ENCODE assay signal across 27 cellular contexts in genomic region chr1:95982706-95983105, GRCh38.
"Had no signal": no experiment of that assay in that cellular context is flagged by ENCODE, and none has a peak within 500 bp of the region (broad histone marks: within the 10 kb centered on the region; RNA-seq: fewer than 3 reads in every experiment).

No MANE protein-coding gene starts in this region.

- H3K27me3 ChIP-seq: left lung, neural progenitor cell, right atrium auricular region, testis, tibial artery had no signal

- H3K9me3 Mint-ChIP-seq: mesothelial cell of epicardium, neural progenitor cell, type B pancreatic cell had no signal

- FAIRE-seq: endometrium, frontal cortex, keratinocyte had no signal

- H3K4me1 Mint-ChIP-seq: naive B cell; neural progenitor cell; stimulated activated effector memory CD8-positive, alpha-beta T cell treated with anti-CD3 and anti-CD28 coated beads, Interleukin-12 subunit alpha, Interleukin-12 subunit beta, amount 100 ng/mL, for 72 hours had no signal

- H3K36me3 ChIP-seq: left lung, neural progenitor cell, right atrium auricular region, tibial artery had no signal

- H3K36me3 Mint-ChIP-seq: mesothelial cell of epicardium; naive B cell; neural progenitor cell; stimulated activated effector memory CD8-positive, alpha-beta T cell treated with anti-CD3 and anti-CD28 coated beads, Interleukin-12 subunit alpha, Interleukin-12 subunit beta, amount 100 ng/mL, for 72 hours; type B pancreatic cell had no signal

- H3K27me3 Mint-ChIP-seq: effector memory CD8-positive, alpha-beta T cell; naive B cell; natural killer cell treated with Interleukin-12 subunit alpha and Interleukin-12 subunit beta and Interleukin-15 and Interleukin-18, amount 100 ng/mL, for 72 hours; progenitor cell of endocrine pancreas; type B pancreatic cell had no signal

- ATAC-seq: effector memory CD8-positive, alpha-beta T cell; left cardiac atrium; left lung; mucosa of descending colon; natural killer cell treated with Interleukin-12 subunit alpha and Interleukin-12 subunit beta and Interleukin-15 and Interleukin-18, amount 100 ng/mL, for 72 hours; sciatic nerve; stimulated activated effector memory CD8-positive, alpha-beta T cell treated with anti-CD3 and anti-CD28 coated beads, Interleukin-12 subunit alpha, Interleukin-12 subunit beta, amount 100 ng/mL, for 72 hours; stimulated activated naive CD8-positive, alpha-beta T cell treated with anti-CD3 and anti-CD28 coated beads, Interleukin-15, Interleukin-2, amounts not matched to agents 100 U/mL and 50 U/mL, for 24 hours had no signal

- H3K27ac Mint-ChIP-seq: effector memory CD8-positive, alpha-beta T cell; mesothelial cell of epicardium; naive B cell; natural killer cell treated with Interleukin-12 subunit alpha and Interleukin-12 subunit beta and Interleukin-15 and Interleukin-18, amount 100 ng/mL, for 72 hours; neural progenitor cell; progenitor cell of endocrine pancreas; stimulated activated effector memory CD8-positive, alpha-beta T cell treated with anti-CD3 and anti-CD28 coated beads, Interleukin-12 subunit alpha, Interleukin-12 subunit beta, amount 100 ng/mL, for 72 hours; type B pancreatic cell had no signal

- H3K4me1 ChIP-seq: left lung, neural progenitor cell, parathyroid adenoma, right atrium auricular region, testis, tibial artery had no signal

- H3K4me3 ChIP-seq: left lung, mucosa of descending colon, neural progenitor cell, right atrium auricular region, smooth muscle cell, testis, tibial artery had no signal

- DNase-seq: cortex of kidney; effector memory CD8-positive, alpha-beta T cell; head of caudate nucleus; left cardiac atrium; left lung; mesenchymal stem cell; mucosa of descending colon; naive B cell; stimulated activated CD4-positive, alpha-beta T cell treated with anti-CD3 and anti-CD28 coated beads, Interleukin-2, amount 100 ng/mL, for 24 hours; stimulated activated CD4-positive, alpha-beta T cell treated with anti-CD3 and anti-CD28 coated beads, Interleukin-4, amount 100 ng/mL, for 24 hours; stimulated activated naive CD8-positive, alpha-beta T cell treated with anti-CD3 and anti-CD28 coated beads, Interleukin-15, Interleukin-2, amounts not matched to agents 100 U/mL and 50 U/mL, for 24 hours; substantia nigra; testis; tibial artery had no signal

- H3K9me3 ChIP-seq: left lung, mucosa of descending colon, right atrium auricular region, testis, tibial artery had no signal

- H3K4me3 Mint-ChIP-seq: effector memory CD8-positive, alpha-beta T cell; mesothelial cell of epicardium; naive B cell; natural killer cell treated with Interleukin-12 subunit alpha and Interleukin-12 subunit beta and Interleukin-15 and Interleukin-18, amount 100 ng/mL, for 72 hours; neural progenitor cell; stimulated activated effector memory CD8-positive, alpha-beta T cell treated with anti-CD3 and anti-CD28 coated beads, Interleukin-12 subunit alpha, Interleukin-12 subunit beta, amount 100 ng/mL, for 72 hours; type B pancreatic cell had no signal
